ENCODE assay signal across 8 cellular contexts in the genomic region with DNA sequence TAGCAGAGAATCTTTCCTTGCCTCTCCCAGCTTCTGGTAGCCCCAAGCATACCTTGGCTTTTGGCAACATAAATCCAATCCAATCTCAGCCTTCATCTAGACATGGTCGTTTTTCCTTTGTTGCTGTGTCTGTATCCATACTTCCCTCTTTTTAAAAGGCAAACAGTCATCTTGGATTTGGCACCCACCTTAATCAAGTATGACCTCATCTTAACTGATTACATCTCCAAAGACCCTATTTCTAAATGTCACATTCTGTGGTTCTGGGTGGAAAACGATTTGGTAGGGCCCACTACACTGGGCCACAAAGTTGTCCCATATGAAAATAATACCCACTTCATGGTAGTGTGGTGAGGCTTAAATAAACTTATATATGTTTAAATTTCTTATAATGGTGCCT. TPM values are rescaled to one million over a fixed set of nuclear protein-coding genes. Genes with fewer than 3 reads are reported as not detected.
A peak's percentile ranks its signal among the peaks of the same experiment; 100 is the strongest.
DNase-seq lines count a peak whose midpoint lies in the region; ATAC-seq and TF ChIP-seq lines count a peak whose summit lies in the region.

No MANE protein-coding gene starts in this region.

- TF ChIP-seq CTCF in BJ (IDR thresholded peaks at IDR 0.05; ENCODE audit: insufficient read depth, low read depth, low read length) (no peak), KMS-11 (conservative IDR thresholded peaks at IDR 0.05; ENCODE audit: low read depth, low read length) (no peak), coronary artery (IDR thresholded peaks at IDR 0.05) (no peak)

- no peak for ATAC-seq in natural killer cell treated with Interleukin-12 subunit alpha and Interleukin-12 subunit beta and Interleukin-15 and Interleukin-18, amount 100 ng/mL, for 72 hours
- ATAC-seq in GM21360 (IDR thresholded peaks at IDR 0.05; ENCODE audit: unreplicated experiment) = no peak

- H3K36me3 Mint-ChIP-seq in natural killer cell treated with Interleukin-12 subunit alpha and Interleukin-12 subunit beta and Interleukin-15 and Interleukin-18, amount 100 ng/mL, for 72 hours = peaks cover 17% of the 10 kb centered on the region

- DNase-seq in BJ (ENCODE audit: low read depth) = no peak
- no peak for DNase-seq in coronary artery (ENCODE audit: low spot score)
- no peak for DNase-seq in natural killer cell treated with Interleukin-12 subunit alpha and Interleukin-12 subunit beta and Interleukin-15 and Interleukin-18, amount 100 ng/mL, for 72 hours (ENCODE audit: low spot score)
- DNase-seq in NCI-H226 = no peak
- no peak for DNase-seq in amygdala (lab: John Stamatoyannopoulos, UW)
- no peak for DNase-seq in AG08396 (ENCODE audit: low spot score)

- peak overlapping the region; percentile 89 to 94 for H3K27ac Mint-ChIP-seq in natural killer cell treated with Interleukin-12 subunit alpha and Interleukin-12 subunit beta and Interleukin-15 and Interleukin-18, amount 100 ng/mL, for 72 hours

- CTCF ChIA-PET in BJ (lab: Yijun Ruan, JAX) = interaction anchor here (1.0 to 1.7 kb wide), 2 partner anchors 29 to 334 kb away, joined by 4 to 6 read pairs; no protein-coding TSS in a partner anchor

- H3K4me1 ChIP-seq in KMS-11 (ENCODE audit: low read depth, poor library complexity, severe bottlenecking) = peaks cover 45% of the 10 kb centered on the region

- H4K20me1 ChIP-seq in KMS-11 (ENCODE audit: insufficient read depth) = no peaks in the 10 kb centered on the region

- H3K27ac ChIP-seq in KMS-11 (peak overlapping the region; percentile 60; the same call in 1 of the 2 replicates), coronary artery (peak overlapping the region in 1 of 2 donors; percentile 76)

- H3K4me3 ChIP-seq in BJ (ENCODE audit: low read depth, low read length) (peak overlapping the region; percentile 94), KMS-11 (IDR thresholded peaks at IDR 0.05; ENCODE audit: insufficient read depth, low read depth, low read length) (no peak overlapping the region), coronary artery (peak overlapping the region; percentile 87)

- POLR2A ChIA-PET in BJ (lab: Charles Lee) = no interaction called here

- H3K9me3 Mint-ChIP-seq in natural killer cell treated with Interleukin-12 subunit alpha and Interleukin-12 subunit beta and Interleukin-15 and Interleukin-18, amount 100 ng/mL, for 72 hours = no peaks in the 10 kb centered on the region

- H3K4me1 Mint-ChIP-seq in natural killer cell treated with Interleukin-12 subunit alpha and Interleukin-12 subunit beta and Interleukin-15 and Interleukin-18, amount 100 ng/mL, for 72 hours (ENCODE audit: low read depth in 2 of 2) = peaks cover 29 to 49% of the 10 kb centered on the region in 2 donors

- peaks cover 19% of the 10 kb centered on the region; the same call in 1 of the 2 replicates for H3K79me2 ChIP-seq in KMS-11 (ENCODE audit: insufficient read depth, low read depth)

- H3K27me3 ChIP-seq in BJ (ENCODE audit: control insufficient read depth, insufficient read depth, low read length) (no peaks in the 10 kb centered on the region), KMS-11 (ENCODE audit: insufficient read depth, low read depth) (no peaks in the 10 kb centered on the region)

- no peak overlapping the region for H2AFZ ChIP-seq in KMS-11 (ENCODE audit: low read depth)

- H3K4me2 ChIP-seq in KMS-11 = peak overlapping the region; percentile 69

- peak overlapping the region; percentile 97 for H3K4me3 Mint-ChIP-seq in natural killer cell treated with Interleukin-12 subunit alpha and Interleukin-12 subunit beta and Interleukin-15 and Interleukin-18, amount 100 ng/mL, for 72 hours

- H3K36me3 ChIP-seq in BJ (ENCODE audit: control insufficient read depth, insufficient read depth, low read length) (peaks cover 1% of the 10 kb centered on the region; the same call in 1 of the 2 replicates), KMS-11 (ENCODE audit: insufficient read depth) (no peaks in the 10 kb centered on the region)

- no peaks in the 10 kb centered on the region for H3K27me3 Mint-ChIP-seq in natural killer cell treated with Interleukin-12 subunit alpha and Interleukin-12 subunit beta and Interleukin-15 and Interleukin-18, amount 100 ng/mL, for 72 hours

- peak overlapping the region; percentile 83 for H3K9ac ChIP-seq in KMS-11

RNA-seq across cellular contexts. Expression of a gene that starts 0.9 kb away (rescaled TPM):
- 11.7 and 13.6 TPM in 2 replicates for polyA plus RNA-seq in BJ (2011; rRNA removed)
- polyA minus RNA-seq in BJ (2011; rRNA and poly(A)+ RNA removed) = 10.8 and 14.3 TPM in 2 replicates
- 10 to 100 TPM; 23.1 to 25.0 TPM for total RNA-seq in natural killer cell treated with Interleukin-12 subunit alpha and Interleukin-12 subunit beta and Interleukin-15 and Interleukin-18, amount 100 ng/mL, for 72 hours

RNA-seq across cellular contexts. Expression of a gene that starts 15.9 kb away (rescaled TPM):
- polyA plus RNA-seq in BJ (2011; rRNA removed) = 51.0 and 63.8 TPM in 2 replicates
- polyA minus RNA-seq in BJ (2011; rRNA and poly(A)+ RNA removed) = 21.0 and 26.4 TPM in 2 replicates
- 100 to 1,000 TPM in 1 of 2 donors, 10 to 100 TPM in 1; 89.7 to 143 TPM for total RNA-seq in natural killer cell treated with Interleukin-12 subunit alpha and Interleukin-12 subunit beta and Interleukin-15 and Interleukin-18, amount 100 ng/mL, for 72 hours

RNA-seq across cellular contexts. Expression of a gene that starts 19.7 kb away (rescaled TPM):
- not detected in 2 replicates for polyA plus RNA-seq in BJ (2011; rRNA removed)
- not detected in 2 replicates for polyA minus RNA-seq in BJ (2011; rRNA and poly(A)+ RNA removed)
- not detected for total RNA-seq in natural killer cell treated with Interleukin-12 subunit alpha and Interleukin-12 subunit beta and Interleukin-15 and Interleukin-18, amount 100 ng/mL, for 72 hours

RNA-seq across cellular contexts. Expression of a gene that starts 51.2 kb away (rescaled TPM):
- not detected in 2 replicates for polyA plus RNA-seq in BJ (2011; rRNA removed)
- polyA minus RNA-seq in BJ (2011; rRNA and poly(A)+ RNA removed) = not detected in 2 replicates
- total RNA-seq in natural killer cell treated with Interleukin-12 subunit alpha and Interleukin-12 subunit beta and Interleukin-15 and Interleukin-18, amount 100 ng/mL, for 72 hours = not detected

RNA-seq across cellular contexts. Expression of a gene that starts 57.8 kb away (rescaled TPM):
- polyA plus RNA-seq in BJ (2011; rRNA removed) = not detected in 2 replicates
- polyA minus RNA-seq in BJ (2011; rRNA and poly(A)+ RNA removed) = not detected in 2 replicates
- not detected for total RNA-seq in natural killer cell treated with Interleukin-12 subunit alpha and Interleukin-12 subunit beta and Interleukin-15 and Interleukin-18, amount 100 ng/mL, for 72 hours
